ENCODE assay signal across 1 cellular context in genomic region chr3:38327335-38328009, GRCh38.
TF ChIP-seq lines count a peak whose summit lies in the region.

No MANE protein-coding gene starts in this region.

TF ChIP-seq in K562, 482 proteins besides CTCF, POLR2A, EP300 and RAD21 (continued from another document and continues in another):
- TF ChIP-seq, protein P1, sequence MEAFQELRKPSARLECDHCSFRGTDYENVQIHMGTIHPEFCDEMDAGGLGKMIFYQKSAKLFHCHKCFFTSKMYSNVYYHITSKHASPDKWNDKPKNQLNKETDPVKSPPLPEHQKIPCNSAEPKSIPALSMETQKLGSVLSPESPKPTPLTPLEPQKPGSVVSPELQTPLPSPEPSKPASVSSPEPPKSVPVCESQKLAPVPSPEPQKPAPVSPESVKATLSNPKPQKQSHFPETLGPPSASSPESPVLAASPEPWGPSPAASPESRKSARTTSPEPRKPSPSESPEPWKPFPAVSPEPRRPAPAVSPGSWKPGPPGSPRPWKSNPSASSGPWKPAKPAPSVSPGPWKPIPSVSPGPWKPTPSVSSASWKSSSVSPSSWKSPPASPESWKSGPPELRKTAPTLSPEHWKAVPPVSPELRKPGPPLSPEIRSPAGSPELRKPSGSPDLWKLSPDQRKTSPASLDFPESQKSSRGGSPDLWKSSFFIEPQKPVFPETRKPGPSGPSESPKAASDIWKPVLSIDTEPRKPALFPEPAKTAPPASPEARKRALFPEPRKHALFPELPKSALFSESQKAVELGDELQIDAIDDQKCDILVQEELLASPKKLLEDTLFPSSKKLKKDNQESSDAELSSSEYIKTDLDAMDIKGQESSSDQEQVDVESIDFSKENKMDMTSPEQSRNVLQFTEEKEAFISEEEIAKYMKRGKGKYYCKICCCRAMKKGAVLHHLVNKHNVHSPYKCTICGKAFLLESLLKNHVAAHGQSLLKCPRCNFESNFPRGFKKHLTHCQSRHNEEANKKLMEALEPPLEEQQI (IDR thresholded peaks at IDR 0.05), result no peak
- TF ChIP-seq, protein P2, sequence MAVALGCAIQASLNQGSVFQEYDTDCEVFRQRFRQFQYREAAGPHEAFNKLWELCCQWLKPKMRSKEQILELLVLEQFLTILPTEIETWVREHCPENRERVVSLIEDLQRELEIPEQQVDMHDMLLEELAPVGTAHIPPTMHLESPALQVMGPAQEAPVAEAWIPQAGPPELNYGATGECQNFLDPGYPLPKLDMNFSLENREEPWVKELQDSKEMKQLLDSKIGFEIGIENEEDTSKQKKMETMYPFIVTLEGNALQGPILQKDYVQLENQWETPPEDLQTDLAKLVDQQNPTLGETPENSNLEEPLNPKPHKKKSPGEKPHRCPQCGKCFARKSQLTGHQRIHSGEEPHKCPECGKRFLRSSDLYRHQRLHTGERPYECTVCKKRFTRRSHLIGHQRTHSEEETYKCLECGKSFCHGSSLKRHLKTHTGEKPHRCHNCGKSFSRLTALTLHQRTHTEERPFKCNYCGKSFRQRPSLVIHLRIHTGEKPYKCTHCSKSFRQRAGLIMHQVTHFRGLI (CRISPR knock-in tag; IDR thresholded peaks at IDR 0.05), result no peak
- TF ChIP-seq KLF1 (tag; IDR thresholded peaks at IDR 0.05), result no peak
- TF ChIP-seq HBP1 (CRISPR knock-in tag; IDR thresholded peaks at IDR 0.05), result no peak
- no peak for TF ChIP-seq PRMT5 (CRISPR knock-in tag; IDR thresholded peaks at IDR 0.05)
- no peak for TF ChIP-seq EP400 (IDR thresholded peaks at IDR 0.05)
- TF ChIP-seq TOE1 (IDR thresholded peaks at IDR 0.05; ENCODE audit: borderline replicate concordance), result peak; percentile 76
- TF ChIP-seq TOE1 (CRISPR knock-in tag; IDR thresholded peaks at IDR 0.05; ENCODE audit: borderline replicate concordance, low read depth), result no peak
- no peak for TF ChIP-seq E2F5 (CRISPR knock-in tag; IDR thresholded peaks at IDR 0.05)
- TF ChIP-seq, protein P3, sequence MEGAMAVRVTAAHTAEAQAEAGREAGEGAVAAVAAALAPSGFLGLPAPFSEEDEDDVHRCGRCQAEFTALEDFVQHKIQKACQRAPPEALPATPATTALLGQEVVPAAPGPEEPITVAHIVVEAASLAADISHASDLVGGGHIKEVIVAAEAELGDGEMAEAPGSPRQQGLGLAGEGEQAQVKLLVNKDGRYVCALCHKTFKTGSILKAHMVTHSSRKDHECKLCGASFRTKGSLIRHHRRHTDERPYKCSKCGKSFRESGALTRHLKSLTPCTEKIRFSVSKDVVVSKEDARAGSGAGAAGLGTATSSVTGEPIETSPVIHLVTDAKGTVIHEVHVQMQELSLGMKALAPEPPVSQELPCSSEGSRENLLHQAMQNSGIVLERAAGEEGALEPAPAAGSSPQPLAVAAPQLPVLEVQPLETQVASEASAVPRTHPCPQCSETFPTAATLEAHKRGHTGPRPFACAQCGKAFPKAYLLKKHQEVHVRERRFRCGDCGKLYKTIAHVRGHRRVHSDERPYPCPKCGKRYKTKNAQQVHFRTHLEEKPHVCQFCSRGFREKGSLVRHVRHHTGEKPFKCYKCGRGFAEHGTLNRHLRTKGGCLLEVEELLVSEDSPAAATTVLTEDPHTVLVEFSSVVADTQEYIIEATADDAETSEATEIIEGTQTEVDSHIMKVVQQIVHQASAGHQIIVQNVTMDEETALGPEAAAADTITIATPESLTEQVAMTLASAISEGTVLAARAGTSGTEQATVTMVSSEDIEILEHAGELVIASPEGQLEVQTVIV (CRISPR knock-in tag; IDR thresholded peaks at IDR 0.05; ENCODE audit: borderline replicate concordance), result no peak
- no peak for TF ChIP-seq ZNF444 (CRISPR knock-in tag; IDR thresholded peaks at IDR 0.05)
- no peak for TF ChIP-seq NFE2L1 (tag; IDR thresholded peaks at IDR 0.05; ENCODE audit: borderline replicate concordance, low read depth)
- no peak for TF ChIP-seq U2AF2 (optimal IDR thresholded peaks at IDR 0.05; ENCODE audit: low read depth, low read length)
- no peak for TF ChIP-seq HEY1 (CRISPR knock-in tag; IDR thresholded peaks at IDR 0.05; ENCODE audit: borderline replicate concordance)
- no peak for TF ChIP-seq PTRF (tag; IDR thresholded peaks at IDR 0.05)
- TF ChIP-seq HMBOX1 (IDR thresholded peaks at IDR 0.05), result peak; percentile 67; the same call in 1 of the 2 replicates
- TF ChIP-seq CBX8 (IDR thresholded peaks at IDR 0.05; ENCODE audit: borderline replicate concordance, extremely low read depth, low read depth, low read length, poor library complexity, severe bottlenecking), result no peak
- no peak for TF ChIP-seq REST (CRISPR knock-in tag; IDR thresholded peaks at IDR 0.05; ENCODE audit: low read depth)
- no peak for TF ChIP-seq GTF2F1 (IDR thresholded peaks at IDR 0.05; ENCODE audit: low read depth, low read length)
- no peak for TF ChIP-seq ZNF140 (CRISPR knock-in tag; IDR thresholded peaks at IDR 0.05)
- TF ChIP-seq NRF1 (conservative IDR thresholded peaks at IDR 0.05 in 1 of 2, IDR thresholded peaks at IDR 0.05 in 1 of 2), result no peak
- TF ChIP-seq HNRNPL (IDR thresholded peaks at IDR 0.05; ENCODE audit: low read depth, low read length), result no peak
- TF ChIP-seq ATF7 (IDR thresholded peaks at IDR 0.05), result peak; percentile 57; the same call in 1 of the 2 replicates
- no peak for TF ChIP-seq NFIX (CRISPR knock-in tag; IDR thresholded peaks at IDR 0.05; ENCODE audit: low read depth)
- TF ChIP-seq, protein P4, sequence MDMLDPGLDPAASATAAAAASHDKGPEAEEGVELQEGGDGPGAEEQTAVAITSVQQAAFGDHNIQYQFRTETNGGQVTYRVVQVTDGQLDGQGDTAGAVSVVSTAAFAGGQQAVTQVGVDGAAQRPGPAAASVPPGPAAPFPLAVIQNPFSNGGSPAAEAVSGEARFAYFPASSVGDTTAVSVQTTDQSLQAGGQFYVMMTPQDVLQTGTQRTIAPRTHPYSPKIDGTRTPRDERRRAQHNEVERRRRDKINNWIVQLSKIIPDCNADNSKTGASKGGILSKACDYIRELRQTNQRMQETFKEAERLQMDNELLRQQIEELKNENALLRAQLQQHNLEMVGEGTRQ (CRISPR knock-in tag; IDR thresholded peaks at IDR 0.05), result no peak
- TF ChIP-seq BHLHE40 (IDR thresholded peaks at IDR 0.05; ENCODE audit: low read length), result no peak
- no peak for TF ChIP-seq ZNF217 (CRISPR knock-in tag; IDR thresholded peaks at IDR 0.05)
- no peak for TF ChIP-seq KDM4B (IDR thresholded peaks at IDR 0.05; ENCODE audit: borderline replicate concordance in 2 of 2, low read depth in 1 of 2)
- no peak for TF ChIP-seq ELK3 (CRISPR knock-in tag; IDR thresholded peaks at IDR 0.05)
- no peak for TF ChIP-seq KLF10 (CRISPR knock-in tag; IDR thresholded peaks at IDR 0.05)
- TF ChIP-seq, protein P5, sequence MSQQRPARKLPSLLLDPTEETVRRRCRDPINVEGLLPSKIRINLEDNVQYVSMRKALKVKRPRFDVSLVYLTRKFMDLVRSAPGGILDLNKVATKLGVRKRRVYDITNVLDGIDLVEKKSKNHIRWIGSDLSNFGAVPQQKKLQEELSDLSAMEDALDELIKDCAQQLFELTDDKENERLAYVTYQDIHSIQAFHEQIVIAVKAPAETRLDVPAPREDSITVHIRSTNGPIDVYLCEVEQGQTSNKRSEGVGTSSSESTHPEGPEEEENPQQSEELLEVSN (IDR thresholded peaks at IDR 0.05; ENCODE audit: borderline replicate concordance in 1 of 2, extremely low read depth in 1 of 2, insufficient read depth in 1 of 2, insufficient read length in 1 of 2, low read depth in 1 of 2, low read length in 1 of 2, poor library complexity in 1 of 2, severe bottlenecking in 1 of 2), result no peak
- TF ChIP-seq, protein P6, sequence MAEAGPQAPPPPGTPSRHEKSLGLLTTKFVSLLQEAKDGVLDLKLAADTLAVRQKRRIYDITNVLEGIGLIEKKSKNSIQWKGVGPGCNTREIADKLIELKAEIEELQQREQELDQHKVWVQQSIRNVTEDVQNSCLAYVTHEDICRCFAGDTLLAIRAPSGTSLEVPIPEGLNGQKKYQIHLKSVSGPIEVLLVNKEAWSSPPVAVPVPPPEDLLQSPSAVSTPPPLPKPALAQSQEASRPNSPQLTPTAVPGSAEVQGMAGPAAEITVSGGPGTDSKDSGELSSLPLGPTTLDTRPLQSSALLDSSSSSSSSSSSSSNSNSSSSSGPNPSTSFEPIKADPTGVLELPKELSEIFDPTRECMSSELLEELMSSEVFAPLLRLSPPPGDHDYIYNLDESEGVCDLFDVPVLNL (CRISPR knock-in tag; IDR thresholded peaks at IDR 0.05; ENCODE audit: low read depth), result no peak
- TF ChIP-seq RBM15 (IDR thresholded peaks at IDR 0.05; ENCODE audit: insufficient read depth, low read length), result no peak
- no peak for TF ChIP-seq HDAC2 (IDR thresholded peaks at IDR 0.05)
- TF ChIP-seq BRF1 (IDR thresholded peaks at IDR 0.05; ENCODE audit: borderline replicate concordance, extremely low read depth, insufficient read length), result no peak
- TF ChIP-seq ZNF766 (CRISPR knock-in tag; conservative IDR thresholded peaks at IDR 0.05), result peak; percentile 41
- no peak for TF ChIP-seq ETV1 (tag; conservative IDR thresholded peaks at IDR 0.05; ENCODE audit: low read depth)
